ENCODE assay signal across 13 cellular contexts in the genomic region with DNA sequence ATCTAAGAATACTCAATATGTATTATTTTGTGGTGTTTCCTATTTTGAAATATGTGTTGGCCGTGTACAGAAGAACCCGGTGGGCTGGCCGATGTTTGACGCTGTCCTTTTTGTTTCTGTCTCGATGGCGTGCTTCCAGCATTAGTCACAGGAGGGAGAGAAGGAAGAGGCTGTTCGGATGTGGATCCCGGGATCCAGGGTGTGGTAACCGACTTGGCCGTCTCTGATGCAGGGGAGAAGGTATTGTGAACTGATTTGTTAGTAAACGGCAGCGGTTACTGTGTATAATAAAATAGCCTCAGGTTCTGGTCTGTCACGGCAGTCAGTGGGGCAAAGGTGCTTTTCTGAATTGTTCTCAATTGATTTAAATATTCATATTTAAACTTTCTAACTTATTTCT.
DNase-seq lines count a peak whose midpoint lies in the region; ATAC-seq, FAIRE-seq and TF ChIP-seq lines count a peak whose summit lies in the region.
"Had no signal": no experiment of that assay in that cellular context is flagged by ENCODE, and none has a peak within 500 bp of the region (broad histone marks: within the 10 kb centered on the region; RNA-seq: fewer than 3 reads in every experiment).

No MANE protein-coding gene starts in this region.

- H3K9me3 ChIP-seq in right lobe of liver (no peaks in the 10 kb centered on the region), HepG2 (ENCODE audit: low read length) (no peaks in the 10 kb centered on the region)
- H3K9me3 ChIP-seq: esophagus squamous epithelium, left lung had no signal

- no peak overlapping the region for H3K4me2 ChIP-seq in HepG2 (ENCODE audit: low read depth, low read length)

- no peaks in the 10 kb centered on the region for H3K27me3 Mint-ChIP-seq in type B pancreatic cell

- no peak overlapping the region for H3K4me3 Mint-ChIP-seq in type B pancreatic cell

- H3K9me3 Mint-ChIP-seq in type B pancreatic cell: no peaks in the 10 kb centered on the region

- TF ChIP-seq POLR2A in right lobe of liver (IDR thresholded peaks at IDR 0.05): no peak
- TF ChIP-seq POLR2A in HepG2 (IDR thresholded peaks at IDR 0.05; ENCODE audit: insufficient read depth in 1 of 2, low read depth in 2 of 2, low read length in 2 of 2): no peak

- FAIRE-seq in HepG2 (lab: Jason Lieb, UNC): no peak
- FAIRE-seq: bronchial epithelial cell, G401.6 had no signal

- in situ Hi-C loops in HepG2 (cut with HindIII; ENCODE audit: extremely low pct_ligation_motif_present, low pct_unique_long_range_greater_than_20kb) (loop anchor here (5.0 kb wide), 1 partner anchor 746 kb away; no protein-coding TSS in a partner anchor), astrocyte of the spinal cord (cut with HindIII; ENCODE audit: low sequenced_read_pairs) (no loop called here)

- intact Hi-C loops in right lobe of liver (cut with DNase I): loop anchor here (5.0 to 10.0 kb wide), 2 partner anchors 744 to 746 kb away; a partner anchor contains a TSS
- intact Hi-C loops in HepG2 (cut with micrococcal nuclease; ENCODE audit: unreplicated experiment): loop anchor here (5.0 kb wide), 1 partner anchor 1016 kb away; no protein-coding TSS in a partner anchor

- no peak overlapping the region for H3K9ac ChIP-seq in HepG2 (ENCODE audit: insufficient read depth, low read depth, low read length)

- TF ChIP-seq EP300 in HepG2 (IDR thresholded peaks at IDR 0.05; ENCODE audit: low read depth in 2 of 2, low read length in 2 of 2) (no peak), HepG2 (CRISPR knock-in tag; IDR thresholded peaks at IDR 0.05; ENCODE audit: borderline replicate concordance) (no peak)

- H3K4me1 ChIP-seq in right lobe of liver (peaks cover 0 to 20% (median 8%) of the 10 kb centered on the region in 4 donors), HepG2 (ENCODE audit: insufficient read depth, low read length) (no peaks in the 10 kb centered on the region)

- H3K36me3 Mint-ChIP-seq in type B pancreatic cell: peaks cover 14% of the 10 kb centered on the region

- H3K4me1 Mint-ChIP-seq in type B pancreatic cell (ENCODE audit: unreplicated experiment): peaks cover 37% of the 10 kb centered on the region

- TF ChIP-seq CTCF in right lobe of liver (IDR thresholded peaks at IDR 0.05) (no peak), HepG2 (CRISPR knock-in tag; IDR thresholded peaks at IDR 0.05) (no peak), astrocyte of the spinal cord (IDR thresholded peaks at IDR 0.05; ENCODE audit: low read depth, low read length) (no peak), type B pancreatic cell (conservative IDR thresholded peaks at IDR 0.05) (no peak)

- peaks cover 0 to 11% (median 0%) of the 10 kb centered on the region in 4 donors for H3K36me3 ChIP-seq in right lobe of liver
- peaks cover 19 to 58% of the 10 kb centered on the region in 2 experiments; a peak in 4 of 5 replicates for H3K36me3 ChIP-seq in HepG2 (replicated peaks in 1 of 2; ENCODE audit: control insufficient read depth in 1 of 2, insufficient read depth in 2 of 2, low read length in 2 of 2)
- H3K36me3 ChIP-seq: left lung had no signal

- no TSS peak for BruUV-seq in HepG2 (replicated peaks; lab: Mats Ljungman, UMichigan)

- no peaks in the 10 kb centered on the region for H3K79me2 ChIP-seq in HepG2 (ENCODE audit: insufficient read depth, low read length)

- peak overlapping the region; percentile 8 for H3K27ac Mint-ChIP-seq in type B pancreatic cell

- no peak for DNase-seq in right lobe of liver
- DNase-seq in HepG2 (ENCODE audit: low spot score): no peak
- DNase-seq in astrocyte of the spinal cord (ENCODE audit: low read depth, low spot score): peak; percentile 64
- peak; percentile 56 for DNase-seq in iris pigment epithelial cell (ENCODE audit: low read depth)
- no peak for DNase-seq in type B pancreatic cell (ENCODE audit: extremely low spot score, unreplicated experiment)
- no peak for DNase-seq in activated CD4-positive, alpha-beta T cell treated with anti-CD3 and anti-CD28 coated beads for 4 hours
- DNase-seq in NCI-H1694 treated with DMSO at 0.1 percent for 48 hours (lab: John Stamatoyannopoulos, UW): no peak
- DNase-seq in GF-D8 (lab: John Stamatoyannopoulos, UW): no peak
- DNase-seq: esophagus squamous epithelium, left lung, posterior cingulate gyrus had no signal

- CTCF ChIA-PET in HepG2 (lab: Yijun Ruan, JAX; ENCODE audit: low intra/inter-chr PET ratio, low total read pairs): interaction anchor here (2.7 kb wide), 1 partner anchor 748 kb away, joined by 25 read pairs; no protein-coding TSS in a partner anchor

- H3K27me3 ChIP-seq in right lobe of liver (no peaks in the 10 kb centered on the region), HepG2 (ENCODE audit: control insufficient read depth in 1 of 2, insufficient read depth in 2 of 2, low read length in 2 of 2) (no peaks in the 10 kb centered on the region)
- H3K27me3 ChIP-seq: esophagus squamous epithelium, left lung had no signal

- POLR2A ChIA-PET in HepG2 (lab: Yijun Ruan, JAX): interaction anchor here (1.3 kb wide), 1 partner anchor 740 kb away, joined by 3 read pairs; a partner anchor contains a TSS

- no peaks in the 10 kb centered on the region for H4K20me1 ChIP-seq in HepG2 (ENCODE audit: insufficient read depth, low read length)

- no peak overlapping the region for H3K4me3 ChIP-seq in right lobe of liver
- H3K4me3 ChIP-seq in HepG2 (replicated peaks in 1 of 3; ENCODE audit: insufficient read depth in 1 of 3, low read depth in 2 of 3, low read length in 3 of 3): no peak overlapping the region
- H3K4me3 ChIP-seq in astrocyte of the spinal cord (ENCODE audit: low read depth, low read length): no peak overlapping the region
- H3K4me3 ChIP-seq: esophagus squamous epithelium, left lung had no signal

- peak; percentile 45 to 71 (median 55) for ATAC-seq in right lobe of liver
- ATAC-seq in HepG2: no peak
- ATAC-seq: left lung had no signal

- 65% methylated on average over 11 of the region's 13 CpGs for WGBS in right lobe of liver (ENCODE audit: insufficient coverage, low coverage, low lambda C conversion rate, missing lambda C conversion rate)
- 93% methylated on average over 13 of the region's 13 CpGs for WGBS in HepG2 (ENCODE audit: low lambda C conversion rate)

- H3K27ac ChIP-seq in right lobe of liver: peak overlapping the region in 2 of 3 donors; percentile 39 to 52
- H3K27ac ChIP-seq in HepG2 (ENCODE audit: extremely low read length, insufficient read depth, low read length): no peak overlapping the region
- H3K27ac ChIP-seq: esophagus squamous epithelium, left lung had no signal

- no peak for TF ChIP-seq RAD21 in HepG2 (CRISPR knock-in tag; IDR thresholded peaks at IDR 0.05)

- H2AFZ ChIP-seq in HepG2 (ENCODE audit: low read length): no peak overlapping the region

TF ChIP-seq in HepG2, 621 proteins besides CTCF, POLR2A, EP300 and RAD21:
- TF ChIP-seq, protein P1, sequence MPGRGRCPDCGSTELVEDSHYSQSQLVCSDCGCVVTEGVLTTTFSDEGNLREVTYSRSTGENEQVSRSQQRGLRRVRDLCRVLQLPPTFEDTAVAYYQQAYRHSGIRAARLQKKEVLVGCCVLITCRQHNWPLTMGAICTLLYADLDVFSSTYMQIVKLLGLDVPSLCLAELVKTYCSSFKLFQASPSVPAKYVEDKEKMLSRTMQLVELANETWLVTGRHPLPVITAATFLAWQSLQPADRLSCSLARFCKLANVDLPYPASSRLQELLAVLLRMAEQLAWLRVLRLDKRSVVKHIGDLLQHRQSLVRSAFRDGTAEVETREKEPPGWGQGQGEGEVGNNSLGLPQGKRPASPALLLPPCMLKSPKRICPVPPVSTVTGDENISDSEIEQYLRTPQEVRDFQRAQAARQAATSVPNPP (CRISPR knock-in tag; IDR thresholded peaks at IDR 0.05): no peak
- no peak for TF ChIP-seq ZSCAN29 (CRISPR knock-in tag; conservative IDR thresholded peaks at IDR 0.05)
- no peak for TF ChIP-seq SRF (IDR thresholded peaks at IDR 0.05; ENCODE audit: low read depth, low read length)
- no peak for TF ChIP-seq ZNF383 (CRISPR knock-in tag; IDR thresholded peaks at IDR 0.05; ENCODE audit: borderline replicate concordance)
- no peak for TF ChIP-seq ZNF703 (CRISPR knock-in tag; IDR thresholded peaks at IDR 0.05; ENCODE audit: borderline replicate concordance)
- TF ChIP-seq MIER3 (CRISPR knock-in tag; IDR thresholded peaks at IDR 0.05; ENCODE audit: borderline replicate concordance): no peak
- TF ChIP-seq ZNF451 (CRISPR knock-in tag; IDR thresholded peaks at IDR 0.05): no peak
- TF ChIP-seq ZSCAN22 (CRISPR knock-in tag; IDR thresholded peaks at IDR 0.05): no peak
- no peak for TF ChIP-seq GATAD2A (CRISPR knock-in tag; IDR thresholded peaks at IDR 0.05)
- no peak for TF ChIP-seq SAFB2 (CRISPR knock-in tag; IDR thresholded peaks at IDR 0.05; ENCODE audit: borderline replicate concordance, low read depth)
- TF ChIP-seq PTBP1 (IDR thresholded peaks at IDR 0.05; ENCODE audit: low read depth, low read length, poor library complexity, severe bottlenecking): no peak
- TF ChIP-seq, protein P2, sequence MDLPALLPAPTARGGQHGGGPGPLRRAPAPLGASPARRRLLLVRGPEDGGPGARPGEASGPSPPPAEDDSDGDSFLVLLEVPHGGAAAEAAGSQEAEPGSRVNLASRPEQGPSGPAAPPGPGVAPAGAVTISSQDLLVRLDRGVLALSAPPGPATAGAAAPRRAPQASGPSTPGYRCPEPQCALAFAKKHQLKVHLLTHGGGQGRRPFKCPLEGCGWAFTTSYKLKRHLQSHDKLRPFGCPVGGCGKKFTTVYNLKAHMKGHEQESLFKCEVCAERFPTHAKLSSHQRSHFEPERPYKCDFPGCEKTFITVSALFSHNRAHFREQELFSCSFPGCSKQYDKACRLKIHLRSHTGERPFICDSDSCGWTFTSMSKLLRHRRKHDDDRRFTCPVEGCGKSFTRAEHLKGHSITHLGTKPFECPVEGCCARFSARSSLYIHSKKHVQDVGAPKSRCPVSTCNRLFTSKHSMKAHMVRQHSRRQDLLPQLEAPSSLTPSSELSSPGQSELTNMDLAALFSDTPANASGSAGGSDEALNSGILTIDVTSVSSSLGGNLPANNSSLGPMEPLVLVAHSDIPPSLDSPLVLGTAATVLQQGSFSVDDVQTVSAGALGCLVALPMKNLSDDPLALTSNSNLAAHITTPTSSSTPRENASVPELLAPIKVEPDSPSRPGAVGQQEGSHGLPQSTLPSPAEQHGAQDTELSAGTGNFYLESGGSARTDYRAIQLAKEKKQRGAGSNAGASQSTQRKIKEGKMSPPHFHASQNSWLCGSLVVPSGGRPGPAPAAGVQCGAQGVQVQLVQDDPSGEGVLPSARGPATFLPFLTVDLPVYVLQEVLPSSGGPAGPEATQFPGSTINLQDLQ (CRISPR knock-in tag; IDR thresholded peaks at IDR 0.05): no peak
- TF ChIP-seq SRSF9 (IDR thresholded peaks at IDR 0.05; ENCODE audit: borderline replicate concordance, insufficient read depth, low read depth, low read length, poor library complexity, severe bottlenecking): no peak
- no peak for TF ChIP-seq HMGA1 (CRISPR knock-in tag; conservative IDR thresholded peaks at IDR 0.05)
- TF ChIP-seq ARNTL (CRISPR knock-in tag; IDR thresholded peaks at IDR 0.05): no peak
- no peak for TF ChIP-seq MEIS2 (CRISPR knock-in tag; IDR thresholded peaks at IDR 0.05)
- no peak for TF ChIP-seq ZNF282 (IDR thresholded peaks at IDR 0.05; ENCODE audit: partially characterized antibody)
- TF ChIP-seq ARHGAP35 (CRISPR knock-in tag; IDR thresholded peaks at IDR 0.05; ENCODE audit: borderline replicate concordance): no peak

Comparison
In these comparisons a context has a peak if more than half of its experiments do, and no peak if none do; other contexts are left out.
1. DNase-seq: peak in astrocyte of the spinal cord (single experiment) and iris pigment epithelial cell (single experiment); none in right lobe of liver (0 of 3), HepG2 (single experiment), type B pancreatic cell (single experiment), activated CD4-positive, alpha-beta T cell treated with anti-CD3 and anti-CD28 coated beads for 4 hours (0 of 2), NCI-H1694 treated with DMSO at 0.1 percent for 48 hours (single experiment) and GF-D8 (single experiment).